ENCODE assay signal across 18 cellular contexts in the genomic region with DNA sequence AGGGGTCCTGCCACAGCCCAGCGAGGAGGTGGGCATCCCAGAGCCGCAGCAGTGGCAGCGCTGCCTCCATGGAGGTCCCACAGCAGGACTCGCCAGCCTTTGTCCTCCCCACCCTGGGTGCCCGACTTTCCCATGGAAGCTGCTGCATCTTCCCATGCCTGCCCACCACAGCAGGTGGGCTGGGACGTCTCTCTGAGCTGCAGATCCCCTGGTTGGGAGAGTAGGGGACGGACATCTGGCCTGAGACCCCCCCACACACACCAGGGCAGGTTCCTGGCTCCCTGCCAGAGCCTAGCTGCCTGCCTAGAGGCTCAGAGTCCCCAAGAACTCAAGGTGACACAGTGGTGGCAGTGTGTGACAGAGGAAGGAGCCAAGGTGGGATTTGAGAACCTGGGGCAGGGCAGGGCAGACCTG.
"Had no signal": no experiment of that assay in that cellular context is flagged by ENCODE, and none has a peak within 500 bp of the region (broad histone marks: within the 10 kb centered on the region; RNA-seq: fewer than 3 reads in every experiment).

No MANE protein-coding gene starts in this region.

- H3K27ac Mint-ChIP-seq: activated naive CD4-positive, alpha-beta T cell treated with anti-CD3 and anti-CD28 coated beads for 36 hours; activated T-helper 2 cell treated with anti-CD3 and anti-CD28 coated beads, Interferon-gamma antibody, Interleukin-2, Interleukin-4, amounts not matched to agents 10 μg/mL and 5 μg/mL and 100 μg/mL, durations not matched to agents 14 hours and 24 hours and 36 hours; endodermal cell; progenitor cell of endocrine pancreas had no signal

- ATAC-seq: activated CD8-positive, alpha-beta memory T cell treated with anti-CD3 and anti-CD28 coated beads, Interleukin-2, amount 10 ng/mL, durations not matched to agents 7 days and 5 days had no signal

- H3K27me3 Mint-ChIP-seq: activated CD8-positive, alpha-beta memory T cell treated with anti-CD3 and anti-CD28 coated beads, Interleukin-2, amount 10 ng/mL, durations not matched to agents 7 days and 5 days; progenitor cell of endocrine pancreas had no signal

- H3K4me3 Mint-ChIP-seq: activated CD8-positive, alpha-beta memory T cell treated with anti-CD3 and anti-CD28 coated beads, Interleukin-2, amount 10 ng/mL, durations not matched to agents 7 days and 5 days; activated naive CD4-positive, alpha-beta T cell treated with anti-CD3 and anti-CD28 coated beads for 36 hours; endodermal cell; nephron had no signal

- H3K9me3 Mint-ChIP-seq: activated naive CD4-positive, alpha-beta T cell treated with anti-CD3 and anti-CD28 coated beads for 36 hours; activated T-helper 2 cell treated with anti-CD3 and anti-CD28 coated beads, Interferon-gamma antibody, Interleukin-2, Interleukin-4, amounts not matched to agents 10 μg/mL and 5 μg/mL and 100 μg/mL, durations not matched to agents 14 hours and 24 hours and 36 hours; endodermal cell; nephron had no signal

- H3K9me3 ChIP-seq: adrenal gland, right atrium auricular region, tibial nerve had no signal

- DNase-seq: activated CD4-positive, alpha-beta T cell treated with anti-CD3 and anti-CD28 coated beads, Interleukin-2, amount 50 U/mL, for 4 hours; activated CD4-positive, CD25-positive, alpha-beta regulatory T cell treated with anti-CD3 and anti-CD28 coated beads, Interleukin-2, amount 50 U/mL, for 72 hours; activated CD8-positive, alpha-beta memory T cell treated with anti-CD3 and anti-CD28 coated beads, Interleukin-2, amount 10 ng/mL, durations not matched to agents 7 days and 5 days; activated naive CD4-positive, alpha-beta T cell treated with anti-CD3 and anti-CD28 coated beads for 36 hours; activated T-cell treated with anti-CD3 and anti-CD28 coated beads, Interleukin-2, amount 50 U/mL, for 1 hour; adrenal gland; endodermal cell; head of caudate nucleus; occipital lobe; stimulated activated CD4-positive, alpha-beta T cell treated with anti-CD3 and anti-CD28 coated beads, Interleukin-15, amount 100 ng/mL, for 24 hours; stimulated activated CD4-positive, alpha-beta T cell treated with anti-CD3 and anti-CD28 coated beads, Interleukin-4, amount 100 ng/mL, for 1 hour; stimulated activated naive CD4-positive, alpha-beta T cell treated with Interleukin-2 at 50 U/mL for 16 hours; substantia nigra had no signal
